Comparison of ENCODE assay signal across 1 cellular context in genomic region chr22:38705235-38706100, GRCh38.
TF ChIP-seq lines count a peak whose summit lies in the region.

TSS of gene GTPBP1 (plus strand) at chr22:38705944. CDS start at chr22:38705956, 12 bp downstream.

TF ChIP-seq in HepG2, 621 proteins besides CTCF, POLR2A, EP300 and RAD21 (continued from another document and continues in another):
- TF ChIP-seq ZBTB38 (CRISPR knock-in tag; IDR thresholded peaks at IDR 0.05) = 0 out of 2 replicates have a peak, but pooled peaks have one; percentile 30
- no peak for TF ChIP-seq SMAD9 (CRISPR knock-in tag; IDR thresholded peaks at IDR 0.05)
- no peak for TF ChIP-seq ATM (IDR thresholded peaks at IDR 0.05; ENCODE audit: borderline replicate concordance)
- TF ChIP-seq GPBP1L1 (CRISPR knock-in tag; IDR thresholded peaks at IDR 0.05) = no peak
- TF ChIP-seq ZNF12 (CRISPR knock-in tag; IDR thresholded peaks at IDR 0.05) = no peak
- TF ChIP-seq TP53 (CRISPR knock-in tag; conservative IDR thresholded peaks at IDR 0.05) = no peak
- peak; percentile 23; the same call in 1 of the 2 replicates for TF ChIP-seq HMG20A (CRISPR knock-in tag; IDR thresholded peaks at IDR 0.05; ENCODE audit: borderline replicate concordance)
- no peak for TF ChIP-seq SMAD1 (CRISPR knock-in tag; IDR thresholded peaks at IDR 0.05; ENCODE audit: borderline replicate concordance, low read depth)
- no peak for TF ChIP-seq TBX3 (IDR thresholded peaks at IDR 0.05; ENCODE audit: borderline replicate concordance)
- peak; percentile 94 for TF ChIP-seq YY1 (IDR thresholded peaks at IDR 0.05; ENCODE audit: insufficient read depth, insufficient replicate concordance, low read depth, low read length)
- TF ChIP-seq MIER3 (CRISPR knock-in tag; IDR thresholded peaks at IDR 0.05; ENCODE audit: borderline replicate concordance) = peak; percentile 54; the same call in 1 of the 2 replicates
- no peak for TF ChIP-seq HINFP (CRISPR knock-in tag; IDR thresholded peaks at IDR 0.05; ENCODE audit: low read depth)
- no peak for TF ChIP-seq ZMAT5 (CRISPR knock-in tag; IDR thresholded peaks at IDR 0.05; ENCODE audit: borderline replicate concordance, low read depth)
- TF ChIP-seq CBX2 (IDR thresholded peaks at IDR 0.05; ENCODE audit: low read depth, low read length) = no peak
- TF ChIP-seq CBX2 (CRISPR knock-in tag; IDR thresholded peaks at IDR 0.05; ENCODE audit: low read depth) = no peak
- no peak for TF ChIP-seq ZNF879 (CRISPR knock-in tag; IDR thresholded peaks at IDR 0.05)
- TF ChIP-seq E2F1 (CRISPR knock-in tag; IDR thresholded peaks at IDR 0.05) = peak; percentile 94
- no peak for TF ChIP-seq ZBTB40 (IDR thresholded peaks at IDR 0.05)
- no peak for TF ChIP-seq ZBTB40 (CRISPR knock-in tag; IDR thresholded peaks at IDR 0.05)
- TF ChIP-seq PHF8 (CRISPR knock-in tag; IDR thresholded peaks at IDR 0.05) = peak; percentile 70
- peak; percentile 52; the same call in 1 of the 2 replicates for TF ChIP-seq ZNF350 (CRISPR knock-in tag; IDR thresholded peaks at IDR 0.05; ENCODE audit: borderline replicate concordance, low read depth)
- TF ChIP-seq ZNF124 (CRISPR knock-in tag; IDR thresholded peaks at IDR 0.05) = no peak
- TF ChIP-seq ZNF597 (CRISPR knock-in tag; IDR thresholded peaks at IDR 0.05) = no peak
- TF ChIP-seq XRCC5 (optimal IDR thresholded peaks at IDR 0.05; ENCODE audit: low read length) = peak; percentile 51
- no peak for TF ChIP-seq MED13 (CRISPR knock-in tag; IDR thresholded peaks at IDR 0.05)
- peak; percentile 94 for TF ChIP-seq DRAP1 (CRISPR knock-in tag; IDR thresholded peaks at IDR 0.05)
- TF ChIP-seq ATF7 (IDR thresholded peaks at IDR 0.05) = no peak
- no peak for TF ChIP-seq ATF7 (CRISPR knock-in tag; IDR thresholded peaks at IDR 0.05)
- no peak for TF ChIP-seq THYN1 (CRISPR knock-in tag; IDR thresholded peaks at IDR 0.05; ENCODE audit: borderline replicate concordance, low read depth)
- TF ChIP-seq ARNTL (CRISPR knock-in tag; IDR thresholded peaks at IDR 0.05) = peak; percentile 66; the same call in 1 of the 2 replicates
- 0 out of 2 replicates have a peak, but pooled peaks have one; percentile 59 for TF ChIP-seq ZNF225 (CRISPR knock-in tag; IDR thresholded peaks at IDR 0.05)
- no peak for TF ChIP-seq ZNF207 (IDR thresholded peaks at IDR 0.05; ENCODE audit: borderline replicate concordance)
- TF ChIP-seq ZNF263 (CRISPR knock-in tag; IDR thresholded peaks at IDR 0.05) = no peak; the same call in 1 of the 2 replicates
- TF ChIP-seq ZFP36 (IDR thresholded peaks at IDR 0.05; ENCODE audit: borderline replicate concordance, low read depth, low read length, partially characterized antibody) = no peak
- no peak for TF ChIP-seq ZNF10 (CRISPR knock-in tag; IDR thresholded peaks at IDR 0.05; ENCODE audit: borderline replicate concordance, low read depth)
- TF ChIP-seq ELF1 (CRISPR knock-in tag; IDR thresholded peaks at IDR 0.05) = peak; percentile 27; the same call in 1 of the 2 replicates
- TF ChIP-seq ARID4A (CRISPR knock-in tag; IDR thresholded peaks at IDR 0.05; ENCODE audit: borderline replicate concordance) = peak; percentile 29; the same call in 1 of the 2 replicates
- TF ChIP-seq MXD3 (CRISPR knock-in tag; IDR thresholded peaks at IDR 0.05) = no peak
- no peak for TF ChIP-seq ZNF496 (CRISPR knock-in tag; IDR thresholded peaks at IDR 0.05; ENCODE audit: insufficient replicate concordance)
- TF ChIP-seq NFE2L2 (IDR thresholded peaks at IDR 0.05; ENCODE audit: low read length) = 0 out of 2 replicates have a peak, but pooled peaks have one; percentile 2
- no peak for TF ChIP-seq ZBTB7A (CRISPR knock-in tag; IDR thresholded peaks at IDR 0.05)
- TF ChIP-seq FOXO1 (CRISPR knock-in tag; IDR thresholded peaks at IDR 0.05) = peak; percentile 30; the same call in 1 of the 2 replicates
- no peak for TF ChIP-seq ZNF432 (CRISPR knock-in tag; IDR thresholded peaks at IDR 0.05; ENCODE audit: borderline replicate concordance)
- TF ChIP-seq ZC3H4 (CRISPR knock-in tag; IDR thresholded peaks at IDR 0.05; ENCODE audit: borderline replicate concordance) = no peak
- no peak for TF ChIP-seq MAF1 (CRISPR knock-in tag; IDR thresholded peaks at IDR 0.05; ENCODE audit: borderline replicate concordance)
